8 cellular contexts compared by ENCODE assay signal in genomic region chr11:117232022-117232878, GRCh38. TPM values are rescaled to one million over a fixed set of nuclear protein-coding genes. Genes with fewer than 3 reads are reported as not detected.
DNase-seq lines count a peak whose midpoint lies in the region; ATAC-seq and TF ChIP-seq lines count a peak whose summit lies in the region.

A gene with protein sequence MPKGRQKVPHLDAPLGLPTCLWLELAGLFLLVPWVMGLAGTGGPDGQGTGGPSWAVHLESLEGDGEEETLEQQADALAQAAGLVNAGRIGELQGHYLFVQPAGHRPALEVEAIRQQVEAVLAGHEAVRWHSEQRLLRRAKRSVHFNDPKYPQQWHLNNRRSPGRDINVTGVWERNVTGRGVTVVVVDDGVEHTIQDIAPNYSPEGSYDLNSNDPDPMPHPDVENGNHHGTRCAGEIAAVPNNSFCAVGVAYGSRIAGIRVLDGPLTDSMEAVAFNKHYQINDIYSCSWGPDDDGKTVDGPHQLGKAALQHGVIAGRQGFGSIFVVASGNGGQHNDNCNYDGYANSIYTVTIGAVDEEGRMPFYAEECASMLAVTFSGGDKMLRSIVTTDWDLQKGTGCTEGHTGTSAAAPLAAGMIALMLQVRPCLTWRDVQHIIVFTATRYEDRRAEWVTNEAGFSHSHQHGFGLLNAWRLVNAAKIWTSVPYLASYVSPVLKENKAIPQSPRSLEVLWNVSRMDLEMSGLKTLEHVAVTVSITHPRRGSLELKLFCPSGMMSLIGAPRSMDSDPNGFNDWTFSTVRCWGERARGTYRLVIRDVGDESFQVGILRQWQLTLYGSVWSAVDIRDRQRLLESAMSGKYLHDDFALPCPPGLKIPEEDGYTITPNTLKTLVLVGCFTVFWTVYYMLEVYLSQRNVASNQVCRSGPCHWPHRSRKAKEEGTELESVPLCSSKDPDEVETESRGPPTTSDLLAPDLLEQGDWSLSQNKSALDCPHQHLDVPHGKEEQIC (minus strand): TSS chr11:117232073. CDS start chr11:117229844, 2,229 bp downstream.
RNF214 (plus strand) TSS chr11:117232671; CDS start chr11:117234273, 1,602 bp downstream.

- TF ChIP-seq CTCF in GM23338 (conservative IDR thresholded peaks at IDR 0.05; ENCODE audit: low read depth in 2 of 2), result peak; percentile 69 to 70
- TF ChIP-seq CTCF in glutamatergic neuron (IDR thresholded peaks at IDR 0.05; ENCODE audit: partially characterized antibody, unreplicated experiment), result peak; percentile 85
- peak; percentile 72 to 99 (median 96) for TF ChIP-seq CTCF in ovary (IDR thresholded peaks at IDR 0.05)
- peak; percentile 70 to 99 (median 89) for TF ChIP-seq CTCF in thyroid gland (IDR thresholded peaks at IDR 0.05)

- peaks cover 7% of the 10 kb centered on the region for H3K4me1 ChIP-seq in GM23338 (ENCODE audit: insufficient read depth)
- H3K4me1 ChIP-seq in ovary (ENCODE audit: insufficient read depth), result peaks cover 1% of the 10 kb centered on the region
- H3K4me1 ChIP-seq in thyroid gland, result peaks cover 15 to 21% of the 10 kb centered on the region in 2 donors

- H3K36me3 ChIP-seq in GM23338 (ENCODE audit: insufficient read depth) (no peaks in the 10 kb centered on the region), ovary (no peaks in the 10 kb centered on the region), thyroid gland (peaks cover 20 to 25% of the 10 kb centered on the region in 2 donors)

- H3K79me2 ChIP-seq in GM23338 (replicated peaks; ENCODE audit: insufficient read depth), result peaks cover 44% of the 10 kb centered on the region

- WGBS in ovary, 3 donors, result 0 to 2% (median 0%) methylated on average over 74 to 104 of the region's 104 CpGs
- WGBS in thyroid gland, 2 donors, result 1% methylated on average over 24 to 30 of the region's 104 CpGs

- peak within 1 kb of the TSS; percentile 100 for H2AFZ ChIP-seq in GM23338

- H3K4me1 Mint-ChIP-seq in GM23338, result peaks cover 25% of the 10 kb centered on the region
- H3K4me1 Mint-ChIP-seq in activated naive CD8-positive, alpha-beta T cell (ENCODE audit: low read depth), result peaks cover 32% of the 10 kb centered on the region
- H3K4me1 Mint-ChIP-seq in glutamatergic neuron (ENCODE audit: low read depth, unreplicated experiment), result peaks cover 20% of the 10 kb centered on the region

- H3K27me3 Mint-ChIP-seq in GM23338 (ENCODE audit: insufficient read depth, low read depth, poor library complexity), result peaks cover 12% of the 10 kb centered on the region
- no peaks in the 10 kb centered on the region for H3K27me3 Mint-ChIP-seq in activated naive CD8-positive, alpha-beta T cell
- H3K27me3 Mint-ChIP-seq in glutamatergic neuron (ENCODE audit: unreplicated experiment), result peaks cover 6% of the 10 kb centered on the region

- intact Hi-C loops in ovary (cut with DNase I), result loop anchor here (2.0 to 10.0 kb wide), 5 partner anchors 83 to 440 kb away; partner anchors contain the start of genes BACE1 (in 2 of the 4), APOA5 (in 1 of the 4) and CEP164 (in 1 of the 4)
- intact Hi-C loops in thyroid gland (cut with DNase I), result no loop called here

- H3K4me3 ChIP-seq in GM23338 (peak within 1 kb of the TSS; percentile 97), ovary (peak within 1 kb of the TSS; percentile 63), thyroid gland (replicated peaks in 1 of 3) (peak within 1 kb of the TSS; percentile 74 to 96 (median 77))

- H3K9me3 Mint-ChIP-seq in GM23338 (no peaks in the 10 kb centered on the region), glutamatergic neuron (ENCODE audit: unreplicated experiment) (peaks cover 7% of the 10 kb centered on the region)
- H3K9me3 Mint-ChIP-seq in activated naive CD8-positive, alpha-beta T cell (ENCODE audit: low read depth), result no peaks in the 10 kb centered on the region

- peak within 1 kb of the TSS; percentile 96 for H3K27ac Mint-ChIP-seq in GM23338
- peak within 1 kb of the TSS; percentile 99 for H3K27ac Mint-ChIP-seq in activated naive CD8-positive, alpha-beta T cell
- peak within 1 kb of the TSS; percentile 98 for H3K27ac Mint-ChIP-seq in glutamatergic neuron (ENCODE audit: unreplicated experiment)

- H3K4me2 ChIP-seq in GM23338, result peak within 1 kb of the TSS; percentile 97

- H3K9me2 ChIP-seq in GM23338 (ENCODE audit: insufficient read depth), result no peaks in the 10 kb centered on the region

- peak within 1 kb of the TSS; percentile 91; the same call in 1 of the 2 replicates for H3K27ac ChIP-seq in GM23338 (ENCODE audit: low read depth)
- peak within 1 kb of the TSS; percentile 79 to 93 for H3K27ac ChIP-seq in ovary
- peak within 1 kb of the TSS; percentile 76 to 89 (median 87) for H3K27ac ChIP-seq in thyroid gland

- peaks cover 7% of the 10 kb centered on the region; the same call in 1 of the 2 replicates for H4K20me1 ChIP-seq in GM23338 (replicated peaks; ENCODE audit: insufficient read depth)

- TF ChIP-seq EP300 in ovary (IDR thresholded peaks at IDR 0.05), result no peak

- DNase-seq in ELR (ENCODE audit: low read depth) (peak; percentile 79), GM23338 (ENCODE audit: low spot score) (peak; percentile 87), LoVo (ENCODE audit: low spot score) (peak; percentile 81), SKM-1 (lab: John Stamatoyannopoulos, UW; ENCODE audit: unreplicated experiment) (peak; percentile 58), glutamatergic neuron (peak; percentile 86), ovary (peak; percentile 75 to 88 (median 83)), thyroid gland (peak; percentile 75 to 78)

- peak within 1 kb of the TSS; percentile 95 for H3K4me3 Mint-ChIP-seq in GM23338
- peak within 1 kb of the TSS; percentile 98 for H3K4me3 Mint-ChIP-seq in activated naive CD8-positive, alpha-beta T cell
- peak within 1 kb of the TSS; percentile 99 for H3K4me3 Mint-ChIP-seq in glutamatergic neuron (ENCODE audit: unreplicated experiment)

- H3K27me3 ChIP-seq in GM23338 (ENCODE audit: insufficient read depth) (no peaks in the 10 kb centered on the region), ovary (no peaks in the 10 kb centered on the region), thyroid gland (no peaks in the 10 kb centered on the region)

- peak; percentile 88 for ATAC-seq in GM23338

- H3F3A ChIP-seq in GM23338 (replicated peaks; ENCODE audit: low read depth), result 0 out of 2 replicates have a peak, but pooled peaks cover 4% of the 10 kb centered on the region

- H3K36me3 Mint-ChIP-seq in GM23338 (ENCODE audit: low read depth) (peaks cover 13% of the 10 kb centered on the region; the same call in 2 of the 3 replicates), glutamatergic neuron (ENCODE audit: unreplicated experiment) (no peaks in the 10 kb centered on the region)
- peaks cover 5% of the 10 kb centered on the region for H3K36me3 Mint-ChIP-seq in activated naive CD8-positive, alpha-beta T cell

- H3K9me3 ChIP-seq in ovary, result no peaks in the 10 kb centered on the region
- H3K9me3 ChIP-seq in thyroid gland, result no peaks in the 10 kb centered on the region

- peak; percentile 78 for TF ChIP-seq POLR2A in ovary (IDR thresholded peaks at IDR 0.05)
- TF ChIP-seq POLR2A in thyroid gland (IDR thresholded peaks at IDR 0.05), result peak in 1 of 2 donors; percentile 72

TF ChIP-seq in GM23338, 12 proteins besides CTCF, POLR2A, EP300 and RAD21:
- TF ChIP-seq CREB1 (CRISPR knock-in tag; IDR thresholded peaks at IDR 0.05; ENCODE audit: low read depth), result peak; percentile 62; the same call in 1 of the 2 replicates
- TF ChIP-seq POLR2AphosphoS5 (IDR thresholded peaks at IDR 0.05; ENCODE audit: low read depth), result peak; percentile 72
- peak; percentile 38; the same call in 1 of the 2 replicates for TF ChIP-seq ETS1 (IDR thresholded peaks at IDR 0.05)
- TF ChIP-seq STAT1 (IDR thresholded peaks at IDR 0.05; ENCODE audit: unreplicated experiment), result no peak

RNA-seq across cellular contexts. Expression of the first gene that starts in this region (rescaled TPM):
- total RNA-seq in GM23338 (2014; rRNA removed; shearing (Covaris generic)), result 46.4 and 61.1 TPM in 2 replicates
- polyA plus RNA-seq in GM23338 (2016; fragmentation: Nextera tagmentation; extraction: Ambion mirVana) (12.4 and 12.5 TPM in 2 replicates), ovary (10 to 100 TPM; 14.5 to 15.7 TPM)
- total RNA-seq in glutamatergic neuron (ENCODE audit: unreplicated experiment) (109 TPM), ovary (10 to 100 TPM; 16.3 to 67.7 (median 32.2) TPM), thyroid gland (10 to 100 TPM; 36.1 to 61.1 (median 47.5) TPM)

RNA-seq across cellular contexts. Expression of gene RNF214, which starts in this region (rescaled TPM):
- total RNA-seq in GM23338 (2014; rRNA removed; shearing (Covaris generic)), result 19.4 and 23.5 TPM in 2 replicates
- polyA plus RNA-seq in GM23338 (2016; fragmentation: Nextera tagmentation; extraction: Ambion mirVana) (23.6 and 28.4 TPM in 2 replicates), ovary (10 to 100 TPM; 12.8 to 22.7 TPM)
- total RNA-seq in glutamatergic neuron (ENCODE audit: unreplicated experiment) (43.0 TPM), ovary (10 to 100 TPM in 6 of 7 donors, 1 to 10 TPM in 1; 9.7 to 40.9 (median 29.3) TPM), thyroid gland (10 to 100 TPM; 17.4 to 22.8 (median 20.0) TPM)

Comparison
In these comparisons a context has a peak if more than half of its experiments do, and no peak if none do; other contexts are left out.
1. Peak in every context shown above with its lines: DNase-seq, ATAC-seq, H3K4me3 ChIP-seq and H3K27ac ChIP-seq.